1 cellular context compared by ENCODE assay signal in the genomic region with DNA sequence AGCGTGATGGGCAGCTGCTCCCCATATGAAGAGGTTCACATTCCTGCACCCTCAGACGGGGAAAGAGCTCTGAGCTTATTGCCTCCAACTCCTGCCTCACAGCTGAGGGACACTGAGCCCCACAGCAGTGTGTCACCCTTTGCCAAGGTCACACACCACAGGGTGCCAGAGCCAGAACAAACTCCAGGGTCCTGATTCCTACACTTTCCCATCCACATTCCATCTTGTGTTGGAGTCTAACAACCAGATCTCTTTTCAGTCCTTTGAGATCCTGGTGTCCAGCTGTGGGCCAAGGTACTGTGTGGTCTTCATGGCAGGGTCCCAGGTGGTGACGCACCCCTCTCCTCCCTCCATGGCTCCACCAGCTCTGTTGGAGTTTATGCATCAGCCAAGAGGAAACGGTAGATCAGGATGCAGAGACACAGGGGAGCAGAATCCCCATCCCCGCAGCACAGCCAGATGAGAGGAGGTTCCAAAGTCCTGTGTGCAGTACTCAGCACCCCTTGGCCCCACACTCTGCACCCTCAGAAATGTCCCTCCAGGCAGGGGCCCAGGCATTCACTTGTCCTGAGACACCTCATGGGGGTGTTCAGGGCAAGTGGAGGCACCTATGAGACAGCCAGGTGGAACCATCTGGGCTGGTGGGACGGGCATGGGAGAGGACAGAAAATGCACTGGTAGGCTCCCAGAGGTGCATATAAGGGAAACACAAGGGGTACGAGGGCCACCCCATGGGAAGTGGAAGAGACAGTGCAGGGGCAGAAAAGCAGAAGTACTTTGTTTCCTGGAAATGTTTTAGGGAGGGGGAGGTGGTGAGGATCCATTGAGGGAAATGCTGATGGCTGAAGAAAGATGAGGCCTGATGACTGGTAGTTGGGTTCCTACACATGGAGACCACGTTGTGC.
TF ChIP-seq lines count a peak whose summit lies in the region.

No MANE protein-coding gene starts in this region.

TF ChIP-seq in HepG2, 621 proteins besides CTCF, POLR2A, EP300 and RAD21 (continued from another document):
- TF ChIP-seq, protein P1, sequence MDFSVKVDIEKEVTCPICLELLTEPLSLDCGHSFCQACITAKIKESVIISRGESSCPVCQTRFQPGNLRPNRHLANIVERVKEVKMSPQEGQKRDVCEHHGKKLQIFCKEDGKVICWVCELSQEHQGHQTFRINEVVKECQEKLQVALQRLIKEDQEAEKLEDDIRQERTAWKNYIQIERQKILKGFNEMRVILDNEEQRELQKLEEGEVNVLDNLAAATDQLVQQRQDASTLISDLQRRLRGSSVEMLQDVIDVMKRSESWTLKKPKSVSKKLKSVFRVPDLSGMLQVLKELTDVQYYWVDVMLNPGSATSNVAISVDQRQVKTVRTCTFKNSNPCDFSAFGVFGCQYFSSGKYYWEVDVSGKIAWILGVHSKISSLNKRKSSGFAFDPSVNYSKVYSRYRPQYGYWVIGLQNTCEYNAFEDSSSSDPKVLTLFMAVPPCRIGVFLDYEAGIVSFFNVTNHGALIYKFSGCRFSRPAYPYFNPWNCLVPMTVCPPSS (IDR thresholded peaks at IDR 0.05): no peak
